12 cellular contexts compared by ENCODE assay signal in the genomic region with DNA sequence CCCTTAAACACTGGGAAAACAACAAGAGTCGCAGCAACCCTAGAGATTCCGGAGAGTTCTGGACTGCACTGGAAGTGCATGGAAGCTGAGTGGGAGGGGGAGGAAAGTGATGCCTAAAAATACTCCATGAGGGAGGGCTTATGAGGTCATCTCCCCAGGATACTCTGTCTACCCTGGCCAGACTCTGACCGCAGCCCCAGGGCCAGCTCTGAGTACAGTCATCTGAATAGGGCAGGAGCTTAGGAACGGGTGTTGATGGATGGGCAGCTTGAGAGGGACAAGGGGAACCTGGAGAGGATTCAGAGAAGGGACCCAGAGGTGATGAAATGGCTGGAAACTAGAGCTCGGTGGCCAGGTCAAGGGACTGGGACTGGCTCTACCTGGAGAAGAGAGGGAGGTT.
DNase-seq lines count a peak whose midpoint lies in the region; ATAC-seq and TF ChIP-seq lines count a peak whose summit lies in the region.
"Had no signal": no experiment of that assay in that cellular context is flagged by ENCODE, and none has a peak within 500 bp of the region (broad histone marks: within the 10 kb centered on the region; RNA-seq: fewer than 3 reads in every experiment).

No MANE protein-coding gene starts in this region.

- peaks cover 0 to 30% (median 16%) of the 10 kb centered on the region in 5 experiments for H3K9me3 Mint-ChIP-seq in brain

- TF ChIP-seq CTCF in brain (conservative IDR thresholded peaks at IDR 0.05) (no peak), hepatocyte (IDR thresholded peaks at IDR 0.05; ENCODE audit: poor library complexity) (no peak)

- DNase-seq in HK-2 (ENCODE audit: unreplicated experiment): peak; percentile 66
- peak; percentile 23 for DNase-seq in hepatocyte (ENCODE audit: low spot score)
- no peak for DNase-seq in SW 1271 (lab: John Stamatoyannopoulos, UW)
- no peak for DNase-seq in GM19240 (ENCODE audit: insufficient read length, low spot score)
- no peak for DNase-seq in HuH-7.5 (ENCODE audit: low spot score)
- DNase-seq: activated effector memory CD4-positive, alpha-beta T cell treated with Interleukin-2 at 50 U/mL for 16 hours; stimulated activated naive CD8-positive, alpha-beta T cell treated with anti-CD3 and anti-CD28 coated beads, Interleukin-15, Interleukin-2, amounts not matched to agents 100 U/mL and 50 U/mL, for 24 hours; T-helper 2 cell had no signal

- no peak overlapping the region for H3K4me2 ChIP-seq in hepatocyte

- H3K4me1 ChIP-seq in hepatocyte (ENCODE audit: insufficient read depth): no peaks in the 10 kb centered on the region
- H3K4me1 ChIP-seq: foreskin keratinocyte had no signal

- no peak overlapping the region for H3K4me3 Mint-ChIP-seq in brain

- no peaks in the 10 kb centered on the region for H3K79me2 ChIP-seq in hepatocyte

- 76% methylated on average over 5 of the region's 5 CpGs for WGBS in hepatocyte (ENCODE audit: low lambda C conversion rate, missing lambda C conversion rate)

- peaks cover 8% of the 10 kb centered on the region for H3K36me3 Mint-ChIP-seq in brain

- H3K4me1 Mint-ChIP-seq in brain: peaks cover 38% of the 10 kb centered on the region

- H3K9me2 ChIP-seq in hepatocyte (replicated peaks; ENCODE audit: insufficient read depth): no peaks in the 10 kb centered on the region

- peak overlapping the region; percentile 48 for H3K27ac ChIP-seq in hepatocyte
- H3K27ac ChIP-seq in temporal lobe (ENCODE audit: low read depth, low read length): peak overlapping the region; percentile 14
- H3K27ac ChIP-seq: foreskin keratinocyte had no signal

- H2AFZ ChIP-seq in hepatocyte: no peak overlapping the region

- H3K27me3 Mint-ChIP-seq in brain: peaks cover 11% of the 10 kb centered on the region

- no peaks in the 10 kb centered on the region for H3K9me3 ChIP-seq in hepatocyte (ENCODE audit: low read depth)

- no peak for ATAC-seq in HG02571 (IDR thresholded peaks at IDR 0.05; ENCODE audit: unreplicated experiment)
- ATAC-seq: stimulated activated naive CD8-positive, alpha-beta T cell treated with anti-CD3 and anti-CD28 coated beads, Interleukin-15, Interleukin-2, amounts not matched to agents 100 U/mL and 50 U/mL, for 24 hours had no signal

- H3K27ac Mint-ChIP-seq in brain: peak overlapping the region in 3 of 5 experiments; percentile 43 to 81 (median 60)

- no peaks in the 10 kb centered on the region for H4K20me1 ChIP-seq in hepatocyte (ENCODE audit: insufficient read depth, poor library complexity, severe bottlenecking)

- H3K27me3 ChIP-seq in hepatocyte: no peaks in the 10 kb centered on the region
- H3K27me3 ChIP-seq: foreskin keratinocyte had no signal

- H3K4me3 ChIP-seq in hepatocyte: no peak overlapping the region

- no peaks in the 10 kb centered on the region for H3K36me3 ChIP-seq in hepatocyte (replicated peaks; ENCODE audit: insufficient read depth, low read depth)

Comparison
In these comparisons a context has a peak if more than half of its experiments do, and no peak if none do; other contexts are left out.
1. DNase-seq: peak in HK-2 (single experiment) and hepatocyte (single experiment); none in SW 1271 (0 of 2), GM19240 (single experiment) and HuH-7.5 (single experiment).